9 cellular contexts compared by ENCODE assay signal in the genomic region with DNA sequence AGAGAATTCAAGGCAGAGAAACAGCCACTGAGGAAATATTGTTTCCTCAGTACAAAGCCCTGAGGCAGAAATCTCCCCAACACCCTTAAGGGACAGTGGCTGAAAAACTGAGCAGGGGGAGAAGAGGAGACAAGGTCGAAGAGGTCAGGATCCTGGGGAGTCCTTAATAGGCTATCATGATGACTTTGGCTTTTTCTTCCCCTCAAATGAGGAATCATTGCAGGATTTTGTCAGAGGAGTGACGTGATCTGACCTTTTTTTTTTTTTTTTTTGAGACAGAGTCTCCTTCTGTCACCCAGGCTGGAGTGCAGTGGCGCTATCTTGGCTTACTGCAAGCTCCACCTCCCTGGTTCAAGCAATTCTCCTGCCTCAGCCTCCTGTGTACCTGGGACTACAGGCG. TPM values are rescaled to one million over a fixed set of nuclear protein-coding genes. Genes with fewer than 3 reads are reported as not detected.
DNase-seq lines count a peak whose midpoint lies in the region; ATAC-seq and TF ChIP-seq lines count a peak whose summit lies in the region.
"Had no signal": no experiment of that assay in that cellular context is flagged by ENCODE, and none has a peak within 500 bp of the region (broad histone marks: within the 10 kb centered on the region; RNA-seq: fewer than 3 reads in every experiment).

No MANE protein-coding gene starts in this region.

- 69 to 85% methylated on average over 4 of the region's 4 CpGs for WGBS in sigmoid colon, 2 donors

- no peak overlapping the region for H3K4me3 Mint-ChIP-seq in CD8-positive, alpha-beta memory T cell

- DNase-seq in CD8-positive, alpha-beta memory T cell, result no peak
- DNase-seq in RWPE2 (ENCODE audit: low spot score) (no peak), dorsolateral prefrontal cortex (no peak), sigmoid colon (no peak), GM13977 (ENCODE audit: low spot score) (no peak), OCI-M1 (lab: John Stamatoyannopoulos, UW) (no peak)
- DNase-seq: stimulated activated CD4-positive, alpha-beta T cell treated with anti-CD3 and anti-CD28 coated beads, Interleukin-1b, Interleukin-23, amount 100 ng/mL, for 48 hours; stimulated activated naive CD4-positive, alpha-beta T cell had no signal

- intact Hi-C loops in dorsolateral prefrontal cortex (cut with DNase I) (no loop called here), sigmoid colon (cut with DNase I) (no loop called here)

- peaks cover 54% of the 10 kb centered on the region for H3K4me1 ChIP-seq in CD8-positive, alpha-beta memory T cell (ENCODE audit: insufficient read depth, low read length)
- H3K4me1 ChIP-seq in RWPE2 (ENCODE audit: insufficient read depth, poor library complexity, severe bottlenecking), result peaks cover 47% of the 10 kb centered on the region
- H3K4me1 ChIP-seq in sigmoid colon, result peaks cover 0 to 100% (median 90%) of the 10 kb centered on the region in 4 donors

- TF ChIP-seq POLR2A in sigmoid colon (IDR thresholded peaks at IDR 0.05), result no peak

- H3K27me3 Mint-ChIP-seq in CD8-positive, alpha-beta memory T cell, result no peaks in the 10 kb centered on the region

- peak overlapping the region in 6 of 8 donors; percentile 24 to 89 (median 72) for H3K27ac Mint-ChIP-seq in CD8-positive, alpha-beta memory T cell

- POLR2A ChIA-PET in CD8-positive, alpha-beta memory T cell (lab: Charles Lee), result no interaction called here

- H3K4me1 Mint-ChIP-seq in CD8-positive, alpha-beta memory T cell, result peaks cover 60 to 77% (median 63%) of the 10 kb centered on the region in 3 donors

- H3K27me3 ChIP-seq in CD8-positive, alpha-beta memory T cell (ENCODE audit: insufficient read depth, low read length, poor library complexity, severe bottlenecking), result no peaks in the 10 kb centered on the region
- no peaks in the 10 kb centered on the region for H3K27me3 ChIP-seq in RWPE2 (ENCODE audit: insufficient read depth, poor library complexity, severe bottlenecking)
- H3K27me3 ChIP-seq in dorsolateral prefrontal cortex, result no peaks in the 10 kb centered on the region
- no peaks in the 10 kb centered on the region for H3K27me3 ChIP-seq in sigmoid colon

- H3K9me3 Mint-ChIP-seq in CD8-positive, alpha-beta memory T cell, result no peaks in the 10 kb centered on the region

- in situ Hi-C loops in GM13977 (cut with MboI; ENCODE audit: low pct_unique_long_range_greater_than_20kb, low sequenced_read_pairs, unreplicated experiment), result no loop called here

- no peak for TF ChIP-seq CTCF in RWPE2 (IDR thresholded peaks at IDR 0.05; ENCODE audit: poor library complexity, severe bottlenecking)
- no peak for TF ChIP-seq CTCF in dorsolateral prefrontal cortex (IDR thresholded peaks at IDR 0.05 in 54 of 56, conservative IDR thresholded peaks at IDR 0.05 in 2 of 56; ENCODE audit: low read depth in 1 of 56, partially characterized antibody in 56 of 56)
- no peak for TF ChIP-seq CTCF in sigmoid colon (IDR thresholded peaks at IDR 0.05)
- TF ChIP-seq CTCF in GM13977 (IDR thresholded peaks at IDR 0.05; ENCODE audit: extremely low read depth, insufficient read depth, missing control alignments), result no peak

- peaks cover 0 to 56% (median 8%) of the 10 kb centered on the region in 3 donors for H3K36me3 Mint-ChIP-seq in CD8-positive, alpha-beta memory T cell

- CTCF ChIA-PET in CD8-positive, alpha-beta memory T cell (lab: Charles Lee), result interaction anchor here (2.7 to 15.1 kb wide), 2 partner anchors 16 to 21 kb away, joined by 14 to 113 read pairs; partner anchors contain the start of gene TRAPPC3

- H3K27ac ChIP-seq in CD8-positive, alpha-beta memory T cell (ENCODE audit: low read depth, low read length), result no peak overlapping the region
- H3K27ac ChIP-seq in RWPE2 (ENCODE audit: poor library complexity, severe bottlenecking) (peak overlapping the region; percentile 97), dorsolateral prefrontal cortex (peak overlapping the region in 55 of 59 donors; percentile 3 to 100 (median 70)), sigmoid colon (peak overlapping the region; percentile 45 to 100 (median 84))

- TF ChIP-seq EP300 in sigmoid colon (IDR thresholded peaks at IDR 0.05), result no peak

- no peak overlapping the region for H3K4me3 ChIP-seq in CD8-positive, alpha-beta memory T cell (ENCODE audit: low read length)
- H3K4me3 ChIP-seq in RWPE2 (ENCODE audit: severe bottlenecking), result no peak overlapping the region
- H3K4me3 ChIP-seq in dorsolateral prefrontal cortex, result no peak overlapping the region
- H3K4me3 ChIP-seq in sigmoid colon, result no peak overlapping the region

- no peaks in the 10 kb centered on the region for H3K9me3 ChIP-seq in CD8-positive, alpha-beta memory T cell (ENCODE audit: low read length)
- no peaks in the 10 kb centered on the region for H3K9me3 ChIP-seq in RWPE2 (ENCODE audit: severe bottlenecking)
- H3K9me3 ChIP-seq in sigmoid colon, result no peaks in the 10 kb centered on the region

- peaks cover 17% of the 10 kb centered on the region for H3K36me3 ChIP-seq in CD8-positive, alpha-beta memory T cell (ENCODE audit: insufficient read depth, low read length)
- H3K36me3 ChIP-seq in RWPE2 (ENCODE audit: low read depth) (peaks cover 74% of the 10 kb centered on the region), sigmoid colon (peaks cover 0 to 14% (median 9%) of the 10 kb centered on the region in 4 donors)

- ATAC-seq in RWPE2 (ENCODE audit: low read depth), result no peak
- no peak for ATAC-seq in HG02884 (IDR thresholded peaks at IDR 0.05; ENCODE audit: unreplicated experiment)

RNA-seq across cellular contexts. Expression of gene MAP7D1, which starts 10.2 kb away (rescaled TPM):
- 100 to 1,000 TPM; 183 to 185 TPM for total RNA-seq in CD8-positive, alpha-beta memory T cell
- polyA plus RNA-seq in CD8-positive, alpha-beta memory T cell, result 55.4 TPM
- total RNA-seq in dorsolateral prefrontal cortex, result 100 to 1,000 TPM; 184 to 392 (median 248) TPM
- 100 to 1,000 TPM; 104 to 226 (median 129) TPM for total RNA-seq in sigmoid colon
- 10 to 100 TPM; 31.8 to 60.9 (median 57.1) TPM for polyA plus RNA-seq in sigmoid colon

RNA-seq across cellular contexts. Expression of gene TRAPPC3, which starts 16.9 kb away (rescaled TPM):
- 10 to 100 TPM; 61.7 to 63.1 TPM for total RNA-seq in CD8-positive, alpha-beta memory T cell
- polyA plus RNA-seq in CD8-positive, alpha-beta memory T cell, result 117 TPM
- total RNA-seq in dorsolateral prefrontal cortex (10 to 100 TPM; 41.0 to 81.9 (median 61.8) TPM), sigmoid colon (100 to 1,000 TPM; 108 to 177 (median 129) TPM)
- 100 to 1,000 TPM in 1 of 3 donors, 10 to 100 TPM in 2; 75.1 to 102 (median 80.9) TPM for polyA plus RNA-seq in sigmoid colon

RNA-seq across cellular contexts. Expression of gene COL8A2, which starts 41.1 kb away (rescaled TPM):
- total RNA-seq in CD8-positive, alpha-beta memory T cell, result under 1 TPM; 0.07 to 0.18 TPM
- polyA plus RNA-seq in CD8-positive, alpha-beta memory T cell, result not detected
- total RNA-seq in dorsolateral prefrontal cortex (1 to 10 TPM in 92 of 120 experiments, under 1 TPM in 28; 0.33 to 4.9 (median 1.3) TPM), sigmoid colon (10 to 100 TPM in 1 of 4 donors, 1 to 10 TPM in 3; 1.8 to 13.0 (median 4.3) TPM)
- 1 to 10 TPM in 2 of 3 donors, under 1 TPM in 1; 0.60 to 3.2 (median 2.4) TPM for polyA plus RNA-seq in sigmoid colon

RNA-seq across cellular contexts. Expression of gene THRAP3, which starts 58.1 kb away (rescaled TPM):
- 100 to 1,000 TPM; 167 to 168 TPM for total RNA-seq in CD8-positive, alpha-beta memory T cell
- polyA plus RNA-seq in CD8-positive, alpha-beta memory T cell, result 100 TPM
- total RNA-seq in dorsolateral prefrontal cortex (10 to 100 TPM; 55.1 to 96.7 (median 78.0) TPM), sigmoid colon (100 to 1,000 TPM in 1 of 4 donors, 10 to 100 TPM in 3; 77.8 to 104 (median 89.9) TPM)
- polyA plus RNA-seq in sigmoid colon, result 10 to 100 TPM; 25.4 to 52.0 (median 30.6) TPM
